ENCODE assay signal across 8 cellular contexts in the genomic region with DNA sequence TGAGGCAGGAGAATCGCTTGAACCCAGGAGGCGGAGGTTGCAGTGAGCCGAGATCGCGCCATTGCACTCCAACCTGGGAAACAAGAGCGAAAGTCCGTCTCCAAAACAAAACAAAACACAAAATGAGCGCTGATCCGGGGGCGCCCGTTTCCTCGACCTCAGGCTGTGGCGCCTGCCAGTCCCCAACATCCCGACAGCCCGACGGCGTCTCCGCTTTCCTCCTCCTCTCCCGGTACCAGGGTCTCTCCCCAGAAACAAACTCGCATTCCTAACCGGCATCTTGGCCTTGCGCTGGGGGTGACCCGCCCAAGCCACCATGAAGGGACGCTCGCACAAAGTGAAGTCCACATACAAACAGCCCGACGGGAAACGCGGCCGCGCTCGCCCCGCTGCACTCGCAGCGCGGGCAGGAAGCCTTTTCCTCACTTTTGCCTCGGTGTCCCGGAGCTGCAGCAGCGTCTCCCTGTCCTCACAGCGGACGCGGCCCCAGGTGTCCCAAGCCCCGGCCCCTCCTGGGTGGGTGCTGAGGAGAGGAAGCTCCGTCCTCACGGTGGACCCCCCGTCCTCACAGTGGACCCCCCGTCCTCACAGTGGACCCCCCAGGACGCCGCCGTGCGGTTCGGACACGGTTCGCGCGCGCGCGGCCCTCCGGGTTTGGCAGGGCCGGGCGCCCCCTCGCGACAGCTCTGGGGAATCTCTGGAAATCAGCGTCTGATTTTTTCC. TPM values are rescaled to one million over a fixed set of nuclear protein-coding genes. Genes with fewer than 3 reads are reported as not detected.
DNase-seq lines count a peak whose midpoint lies in the region; ATAC-seq and TF ChIP-seq lines count a peak whose summit lies in the region.
"Not testable (repeated sequence)": the region's sequence is repeated elsewhere in the genome, so short reads cannot be mapped to it uniquely, and the experiment has no call there.

No MANE protein-coding gene starts in this region.

- peak overlapping the region; percentile 69 for H3K4me3 Mint-ChIP-seq in activated CD8-positive, alpha-beta T cell treated with anti-CD3 and anti-CD28 coated beads for 36 hours
- peak overlapping the region; percentile 27 for H3K4me3 Mint-ChIP-seq in natural killer cell treated with Interleukin-12 subunit alpha and Interleukin-12 subunit beta and Interleukin-15 and Interleukin-18, amount 100 ng/mL, for 72 hours

- not testable (repeated sequence) for H3K9me3 ChIP-seq in right atrium auricular region

- H3K4me1 ChIP-seq in right atrium auricular region: not testable (repeated sequence)

- peak; percentile 70 for TF ChIP-seq CTCF in activated CD8-positive, alpha-beta T cell treated with anti-CD3 and anti-CD28 coated beads for 36 hours (IDR thresholded peaks at IDR 0.05)
- peak; percentile 73 to 81 for TF ChIP-seq CTCF in right atrium auricular region (IDR thresholded peaks at IDR 0.05)

- not testable (repeated sequence) for H3K27me3 Mint-ChIP-seq in activated CD8-positive, alpha-beta T cell treated with anti-CD3 and anti-CD28 coated beads for 36 hours; natural killer cell treated with Interleukin-12 subunit alpha and Interleukin-12 subunit beta and Interleukin-15 and Interleukin-18, amount 100 ng/mL, for 72 hours

- CTCF ChIA-PET in activated CD8-positive, alpha-beta T cell treated with anti-CD3 and anti-CD28 coated beads for 36 hours (lab: Charles Lee): not testable (repeated sequence)

- POLR2A ChIA-PET in activated CD8-positive, alpha-beta T cell treated with anti-CD3 and anti-CD28 coated beads for 36 hours (lab: Charles Lee): not testable (repeated sequence)

- H3K4me3 ChIP-seq in H7 (ENCODE audit: insufficient read depth, low read depth, low read length): peak overlapping the region; percentile 63
- peak overlapping the region; percentile 40 to 57 for H3K4me3 ChIP-seq in right atrium auricular region

- not testable (repeated sequence) for H3K27me3 ChIP-seq in H7 (ENCODE audit: control insufficient read depth, insufficient read depth, low read length); right atrium auricular region

- not testable (repeated sequence) for H3K9me3 Mint-ChIP-seq in activated CD8-positive, alpha-beta T cell treated with anti-CD3 and anti-CD28 coated beads for 36 hours; natural killer cell treated with Interleukin-12 subunit alpha and Interleukin-12 subunit beta and Interleukin-15 and Interleukin-18, amount 100 ng/mL, for 72 hours

- peak; percentile 45 for ATAC-seq in activated CD8-positive, alpha-beta T cell treated with anti-CD3 and anti-CD28 coated beads for 36 hours
- peak; percentile 9 to 52 for ATAC-seq in natural killer cell treated with Interleukin-12 subunit alpha and Interleukin-12 subunit beta and Interleukin-15 and Interleukin-18, amount 100 ng/mL, for 72 hours

- not testable (repeated sequence) for H3K36me3 Mint-ChIP-seq in activated CD8-positive, alpha-beta T cell treated with anti-CD3 and anti-CD28 coated beads for 36 hours (ENCODE audit: low read depth); natural killer cell treated with Interleukin-12 subunit alpha and Interleukin-12 subunit beta and Interleukin-15 and Interleukin-18, amount 100 ng/mL, for 72 hours

- H3K27ac Mint-ChIP-seq in activated CD8-positive, alpha-beta T cell treated with anti-CD3 and anti-CD28 coated beads for 36 hours; natural killer cell treated with Interleukin-12 subunit alpha and Interleukin-12 subunit beta and Interleukin-15 and Interleukin-18, amount 100 ng/mL, for 72 hours: not testable (repeated sequence)

- peak; percentile 32 for DNase-seq in Ammon's horn (ENCODE audit: low spot score)
- peak; percentile 77 for DNase-seq in H7
- DNase-seq in NCI-H82 (lab: John Stamatoyannopoulos, UW): peak; percentile 5
- peak; percentile 48 for DNase-seq in activated CD8-positive, alpha-beta T cell treated with anti-CD3 and anti-CD28 coated beads for 36 hours
- peak; percentile 17 for DNase-seq in central memory CD4-positive, alpha-beta T cell
- not testable (repeated sequence) for DNase-seq in right atrium auricular region (ENCODE audit: low spot score); natural killer cell treated with Interleukin-12 subunit alpha and Interleukin-12 subunit beta and Interleukin-15 and Interleukin-18, amount 100 ng/mL, for 72 hours (ENCODE audit: low spot score)
- peak; percentile 8 to 11 for DNase-seq in stimulated activated CD8-positive, alpha-beta memory T cell treated with anti-CD3 and anti-CD28 coated beads, Interleukin-2, amount 100 ng/mL, for 1 hour (ENCODE audit: low read depth in 2 of 2)

- H3K36me3 ChIP-seq in H7 (replicated peaks; ENCODE audit: control insufficient read depth, insufficient read depth, low read length); right atrium auricular region: not testable (repeated sequence)

- not testable (repeated sequence) for H3K4me1 Mint-ChIP-seq in activated CD8-positive, alpha-beta T cell treated with anti-CD3 and anti-CD28 coated beads for 36 hours (ENCODE audit: low read depth); natural killer cell treated with Interleukin-12 subunit alpha and Interleukin-12 subunit beta and Interleukin-15 and Interleukin-18, amount 100 ng/mL, for 72 hours (ENCODE audit: low read depth in 2 of 2)

- not testable (repeated sequence) for H3K27ac ChIP-seq in right atrium auricular region

- intact Hi-C loops in activated CD8-positive, alpha-beta T cell treated with anti-CD3 and anti-CD28 coated beads for 36 hours (cut with micrococcal nuclease): not testable (repeated sequence)

RNA-seq across cellular contexts. Expression of gene TUBB8, which starts 24.6 kb away (rescaled TPM):
- total RNA-seq in H7 (2014; rRNA removed; shearing (Covaris generic)): 2.5 and 9.2 TPM in 2 replicates
- not detected for total RNA-seq in activated CD8-positive, alpha-beta T cell treated with anti-CD3 and anti-CD28 coated beads for 36 hours
- total RNA-seq in right atrium auricular region: not detected
- total RNA-seq in natural killer cell treated with Interleukin-12 subunit alpha and Interleukin-12 subunit beta and Interleukin-15 and Interleukin-18, amount 100 ng/mL, for 72 hours: not detected
